10 cellular contexts compared by ENCODE assay signal in genomic region chr1:93749894-93750301, GRCh38.
DNase-seq lines count a peak whose midpoint lies in the region; ATAC-seq and TF ChIP-seq lines count a peak whose summit lies in the region.
"Had no signal": no experiment of that assay in that cellular context is flagged by ENCODE, and none has a peak within 500 bp of the region (broad histone marks: within the 10 kb centered on the region; RNA-seq: fewer than 3 reads in every experiment).

No MANE protein-coding gene starts in this region.

- H3K27ac Mint-ChIP-seq in activated naive CD8-positive, alpha-beta T cell treated with anti-CD3 and anti-CD28 coated beads, Interleukin-2, amount 10 ng/mL, durations not matched to agents 7 days and 5 days: peak overlapping the region; percentile 13
- peak overlapping the region; percentile 80 for H3K27ac Mint-ChIP-seq in neural progenitor cell
- H3K27ac Mint-ChIP-seq: activated CD4-positive, alpha-beta T cell treated with anti-CD3 and anti-CD28 coated beads, Interleukin-2, amount 10 ng/mL, durations not matched to agents 7 days and 5 days had no signal

- TF ChIP-seq CTCF in GM12872 (IDR thresholded peaks at IDR 0.05; ENCODE audit: insufficient read depth, low read depth, low read length) (peak; percentile 56), neural progenitor cell (IDR thresholded peaks at IDR 0.05) (peak; percentile 39), tibial nerve (IDR thresholded peaks at IDR 0.05) (no peak), sigmoid colon (IDR thresholded peaks at IDR 0.05) (no peak)

- H3K27ac ChIP-seq in neural progenitor cell: no peak overlapping the region
- H3K27ac ChIP-seq in tibial nerve: no peak overlapping the region
- no peak overlapping the region for H3K27ac ChIP-seq in sigmoid colon

- H3K36me3 ChIP-seq in neural progenitor cell (no peaks in the 10 kb centered on the region), tibial nerve (no peaks in the 10 kb centered on the region), sigmoid colon (no peaks in the 10 kb centered on the region)

- DNase-seq in activated naive CD8-positive, alpha-beta T cell treated with anti-CD3 and anti-CD28 coated beads, Interleukin-2, amount 10 ng/mL, durations not matched to agents 7 days and 5 days: no peak
- DNase-seq in neural progenitor cell (ENCODE audit: low spot score) (peak; percentile 39), tibial nerve (ENCODE audit: low spot score in 2 of 2) (no peak), T1000 (lab: John Stamatoyannopoulos, UW) (no peak), sigmoid colon (no peak)
- DNase-seq: activated CD4-positive, alpha-beta T cell treated with anti-CD3 and anti-CD28 coated beads, Interleukin-2, amount 10 ng/mL, durations not matched to agents 7 days and 5 days; retina had no signal

- intact Hi-C loops in sigmoid colon (cut with DNase I): no loop called here

- H3K4me1 Mint-ChIP-seq in activated naive CD8-positive, alpha-beta T cell treated with anti-CD3 and anti-CD28 coated beads, Interleukin-2, amount 10 ng/mL, durations not matched to agents 7 days and 5 days: peaks cover 40% of the 10 kb centered on the region
- peaks cover 13% of the 10 kb centered on the region for H3K4me1 Mint-ChIP-seq in neural progenitor cell

- POLR2A ChIA-PET in activated naive CD8-positive, alpha-beta T cell treated with anti-CD3 and anti-CD28 coated beads, Interleukin-2, amount 10 ng/mL, durations not matched to agents 7 days and 5 days (lab: Charles Lee): no interaction called here

- peaks cover 11% of the 10 kb centered on the region for H3K36me3 Mint-ChIP-seq in activated naive CD8-positive, alpha-beta T cell treated with anti-CD3 and anti-CD28 coated beads, Interleukin-2, amount 10 ng/mL, durations not matched to agents 7 days and 5 days
- peaks cover 5% of the 10 kb centered on the region for H3K36me3 Mint-ChIP-seq in neural progenitor cell

- peaks cover 8% of the 10 kb centered on the region for H3K9me3 Mint-ChIP-seq in activated naive CD8-positive, alpha-beta T cell treated with anti-CD3 and anti-CD28 coated beads, Interleukin-2, amount 10 ng/mL, durations not matched to agents 7 days and 5 days
- peaks cover 13% of the 10 kb centered on the region for H3K9me3 Mint-ChIP-seq in neural progenitor cell

- H3K4me1 ChIP-seq in neural progenitor cell: no peaks in the 10 kb centered on the region
- peaks cover 0 to 26% (median 12%) of the 10 kb centered on the region in 4 donors for H3K4me1 ChIP-seq in tibial nerve
- peaks cover 0 to 13% (median 13%) of the 10 kb centered on the region in 4 donors for H3K4me1 ChIP-seq in sigmoid colon

- no peak overlapping the region for H3K4me2 ChIP-seq in neural progenitor cell

- 61 to 73% methylated on average over 2 of the region's 2 CpGs for WGBS in tibial nerve, 2 donors
- WGBS in sigmoid colon, 2 donors: 12 to 29% methylated on average over 2 of the region's 2 CpGs

- no peaks in the 10 kb centered on the region for H3K27me3 Mint-ChIP-seq in activated naive CD8-positive, alpha-beta T cell treated with anti-CD3 and anti-CD28 coated beads, Interleukin-2, amount 10 ng/mL, durations not matched to agents 7 days and 5 days
- H3K27me3 Mint-ChIP-seq in neural progenitor cell (ENCODE audit: insufficient read depth, low read depth): peaks cover 18% of the 10 kb centered on the region

- no peaks in the 10 kb centered on the region for H3K79me2 ChIP-seq in neural progenitor cell (ENCODE audit: low read depth)

- ATAC-seq in HG03159 (IDR thresholded peaks at IDR 0.05; ENCODE audit: unreplicated experiment) (peak; percentile 36), HG02852 (IDR thresholded peaks at IDR 0.05; ENCODE audit: unreplicated experiment) (no peak)
- no peak for ATAC-seq in activated naive CD8-positive, alpha-beta T cell treated with anti-CD3 and anti-CD28 coated beads, Interleukin-2, amount 10 ng/mL, durations not matched to agents 7 days and 5 days (ENCODE audit: low read depth)

- no peak for TF ChIP-seq POLR2A in tibial nerve (IDR thresholded peaks at IDR 0.05)
- no peak for TF ChIP-seq POLR2A in sigmoid colon (IDR thresholded peaks at IDR 0.05)

- TF ChIP-seq EP300 in tibial nerve (IDR thresholded peaks at IDR 0.05) (no peak), sigmoid colon (IDR thresholded peaks at IDR 0.05) (no peak)

- no peak overlapping the region for H3K4me3 ChIP-seq in neural progenitor cell
- H3K4me3 ChIP-seq in tibial nerve: no peak overlapping the region
- H3K4me3 ChIP-seq in sigmoid colon: no peak overlapping the region

- no peaks in the 10 kb centered on the region for H4K20me1 ChIP-seq in neural progenitor cell (ENCODE audit: low read depth)

- H2AFZ ChIP-seq in neural progenitor cell (replicated peaks): peak overlapping the region; percentile 19

- H3K27me3 ChIP-seq in neural progenitor cell (no peaks in the 10 kb centered on the region), tibial nerve (no peaks in the 10 kb centered on the region), sigmoid colon (no peaks in the 10 kb centered on the region)

- H3K9me3 ChIP-seq in neural progenitor cell (ENCODE audit: low read depth) (no peaks in the 10 kb centered on the region), tibial nerve (peaks cover 0 to 4% (median 0%) of the 10 kb centered on the region in 4 donors), sigmoid colon (no peaks in the 10 kb centered on the region)

- H3K9ac ChIP-seq in neural progenitor cell: no peak overlapping the region

- no peaks in the 10 kb centered on the region for H3F3A ChIP-seq in neural progenitor cell (ENCODE audit: low read depth)

- no peak overlapping the region for H3K4me3 Mint-ChIP-seq in activated naive CD8-positive, alpha-beta T cell treated with anti-CD3 and anti-CD28 coated beads, Interleukin-2, amount 10 ng/mL, durations not matched to agents 7 days and 5 days
- no peak overlapping the region for H3K4me3 Mint-ChIP-seq in neural progenitor cell
- H3K4me3 Mint-ChIP-seq: activated CD4-positive, alpha-beta T cell treated with anti-CD3 and anti-CD28 coated beads, Interleukin-2, amount 10 ng/mL, durations not matched to agents 7 days and 5 days had no signal

Comparison
In these comparisons a context has a peak if more than half of its experiments do, and no peak if none do; other contexts are left out.
1. CTCF ChIP-seq: peak in GM12872 (single experiment) and neural progenitor cell (single experiment); none in tibial nerve (0 of 5) and sigmoid colon (0 of 4).